In the genomic region with DNA sequence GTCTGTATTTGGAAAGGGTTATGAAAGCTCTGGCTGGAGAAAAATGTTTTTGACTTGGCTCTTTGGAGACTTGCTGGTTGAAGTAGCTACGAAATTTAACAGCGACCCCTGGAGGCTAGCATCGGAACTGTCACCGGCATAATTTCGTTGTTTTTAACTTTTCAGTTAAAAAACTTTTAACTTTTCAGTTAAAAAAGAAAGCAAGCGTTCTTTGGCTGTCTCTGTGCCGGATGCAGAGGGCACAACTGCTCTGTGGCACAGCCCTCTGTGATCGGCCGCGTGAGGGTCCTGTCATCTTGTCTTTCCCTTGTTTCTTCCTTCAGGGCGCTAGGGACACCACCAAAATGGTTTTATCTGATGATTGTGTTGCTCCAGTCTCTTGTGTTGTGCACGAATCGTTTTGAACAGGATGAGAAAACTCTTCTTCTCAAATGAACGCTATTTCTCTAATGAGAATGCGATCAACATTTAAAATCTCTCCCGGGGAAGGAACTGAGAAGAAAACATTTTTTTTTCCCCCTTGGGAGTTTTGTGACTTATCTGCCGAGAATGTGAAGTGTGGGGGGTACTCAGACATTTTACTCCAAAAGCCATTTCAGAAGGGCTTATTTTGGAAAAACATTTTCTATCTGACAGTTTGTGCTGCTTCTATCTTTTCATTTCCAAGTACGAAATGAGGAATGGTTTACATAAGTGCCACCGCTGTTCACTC, we compare ENCODE assay signal across 9 cellular contexts. TPM values are rescaled to one million over a fixed set of nuclear protein-coding genes. Genes with fewer than 3 reads are reported as not detected.
DNase-seq lines count a peak whose midpoint lies in the region; ATAC-seq and TF ChIP-seq lines count a peak whose summit lies in the region.
"Had no signal": no experiment of that assay in that cellular context is flagged by ENCODE, and none has a peak within 500 bp of the region (broad histone marks: within the 10 kb centered on the region; RNA-seq: fewer than 3 reads in every experiment).

No MANE protein-coding gene starts in this region.

- H3K27me3 ChIP-seq in naive thymus-derived CD4-positive, alpha-beta T cell (ENCODE audit: control insufficient read depth in 2 of 2, insufficient read depth in 2 of 2, low read length in 2 of 2) = no peaks in the 10 kb centered on the region
- no peaks in the 10 kb centered on the region for H3K27me3 ChIP-seq in thoracic aorta (replicated peaks; ENCODE audit: insufficient read depth)

- no peak overlapping the region for H3K4me3 Mint-ChIP-seq in endothelial cell (ENCODE audit: unreplicated experiment)
- peak overlapping the region in 8 of 10 donors; percentile 3 to 63 (median 36) for H3K4me3 Mint-ChIP-seq in naive thymus-derived CD4-positive, alpha-beta T cell
- H3K4me3 Mint-ChIP-seq: memory B cell had no signal

- intact Hi-C loops in naive thymus-derived CD4-positive, alpha-beta T cell (cut with micrococcal nuclease) = loop anchor here (1.0 to 10.0 kb wide), 3 partner anchors 96 to 337 kb away; no protein-coding TSS in a partner anchor

- H3K9me3 ChIP-seq in naive thymus-derived CD4-positive, alpha-beta T cell (ENCODE audit: control insufficient read depth in 2 of 3, low read length in 3 of 3) = no peaks in the 10 kb centered on the region
- no peaks in the 10 kb centered on the region for H3K9me3 ChIP-seq in thoracic aorta

- peak; percentile 34 for DNase-seq in NCI-H2171 treated with DMSO at 0.1 percent for 48 hours (lab: John Stamatoyannopoulos, UW)
- DNase-seq in NCI-H2171 (lab: John Stamatoyannopoulos, UW) = no peak
- peak; percentile 65 for DNase-seq in NAMALWA (ENCODE audit: low spot score)
- DNase-seq in activated CD4-positive, alpha-beta T cell treated with anti-CD3 and anti-CD28 coated beads, Interleukin-2, amount 50 U/mL, for 1 hour = peak; percentile 30
- peak; percentile 48 for DNase-seq in endothelial cell (ENCODE audit: low spot score)
- peak in 7 of 9 donors; percentile 11 to 50 (median 34) for DNase-seq in naive thymus-derived CD4-positive, alpha-beta T cell
- DNase-seq in thoracic aorta (ENCODE audit: low spot score) = no peak

- no peak overlapping the region for H3K27ac Mint-ChIP-seq in endothelial cell (ENCODE audit: unreplicated experiment)
- no peak overlapping the region for H3K27ac Mint-ChIP-seq in naive thymus-derived CD4-positive, alpha-beta T cell
- H3K27ac Mint-ChIP-seq: memory B cell had no signal

- CTCF ChIA-PET in naive thymus-derived CD4-positive, alpha-beta T cell (lab: Charles Lee) = interaction anchor here (0.6 to 1.3 kb wide), 3 partner anchors 63 to 97 kb away, joined by 3 to 5 read pairs (median 3); no protein-coding TSS in a partner anchor

- no peaks in the 10 kb centered on the region for H3K4me1 Mint-ChIP-seq in endothelial cell (ENCODE audit: unreplicated experiment)
- H3K4me1 Mint-ChIP-seq in naive thymus-derived CD4-positive, alpha-beta T cell = peaks cover 0 to 10% (median 6%) of the 10 kb centered on the region in 7 donors
- H3K4me1 Mint-ChIP-seq: memory B cell had no signal

- H3K36me3 ChIP-seq in naive thymus-derived CD4-positive, alpha-beta T cell (ENCODE audit: control insufficient read depth in 2 of 3, insufficient read depth in 3 of 3, low read length in 3 of 3) = no peaks in the 10 kb centered on the region
- H3K36me3 ChIP-seq in thoracic aorta = no peaks in the 10 kb centered on the region

- TF ChIP-seq CTCF in endothelial cell (IDR thresholded peaks at IDR 0.05; ENCODE audit: unreplicated experiment) (peak; percentile 100), thoracic aorta (IDR thresholded peaks at IDR 0.05) (peak; percentile 96)

- no peaks in the 10 kb centered on the region for H3K27me3 Mint-ChIP-seq in endothelial cell (ENCODE audit: unreplicated experiment)
- peaks cover 25 to 39% (median 29%) of the 10 kb centered on the region in 5 donors for H3K27me3 Mint-ChIP-seq in naive thymus-derived CD4-positive, alpha-beta T cell

- ATAC-seq in naive thymus-derived CD4-positive, alpha-beta T cell = peak; percentile 27
- ATAC-seq in thoracic aorta (ENCODE audit: insufficient number of reproducible peaks, low FRiP score, low read depth) (no peak), HG02970 (IDR thresholded peaks at IDR 0.05; ENCODE audit: low FRiP score, unreplicated experiment) (no peak)

- peak overlapping the region; percentile 21 for H3K4me3 ChIP-seq in naive thymus-derived CD4-positive, alpha-beta T cell (ENCODE audit: low read length)
- H3K4me3 ChIP-seq in thoracic aorta = peak overlapping the region; percentile 65

- H3K4me1 ChIP-seq in naive thymus-derived CD4-positive, alpha-beta T cell (ENCODE audit: control insufficient read depth in 2 of 2, insufficient read depth in 2 of 2, low read length in 2 of 2) = peaks cover 0 to 3% of the 10 kb centered on the region in 2 donors
- H3K4me1 ChIP-seq in thoracic aorta (ENCODE audit: control insufficient read depth in 1 of 2, low read depth in 2 of 2) = peaks cover 0 to 3% of the 10 kb centered on the region in 2 donors

- no peak overlapping the region for H3K27ac ChIP-seq in naive thymus-derived CD4-positive, alpha-beta T cell (ENCODE audit: low read depth, low read length)
- H3K27ac ChIP-seq in thoracic aorta = peak overlapping the region; percentile 24 to 44

- no peaks in the 10 kb centered on the region for H3K36me3 Mint-ChIP-seq in endothelial cell (ENCODE audit: low read depth, unreplicated experiment)
- H3K36me3 Mint-ChIP-seq in naive thymus-derived CD4-positive, alpha-beta T cell = no peaks in the 10 kb centered on the region
- H3K36me3 Mint-ChIP-seq: memory B cell had no signal

- POLR2A ChIA-PET in naive thymus-derived CD4-positive, alpha-beta T cell (lab: Charles Lee) = no interaction called here

- no peaks in the 10 kb centered on the region for H3K9me3 Mint-ChIP-seq in endothelial cell (ENCODE audit: unreplicated experiment)
- no peaks in the 10 kb centered on the region for H3K9me3 Mint-ChIP-seq in naive thymus-derived CD4-positive, alpha-beta T cell
- H3K9me3 Mint-ChIP-seq: memory B cell had no signal

RNA-seq across cellular contexts. Expression of a gene that starts 57.1 kb away (rescaled TPM):
- total RNA-seq in endothelial cell (ENCODE audit: unreplicated experiment) (18.5 TPM), thoracic aorta (10 to 100 TPM in 1 of 2 donors, 1 to 10 TPM in 1; 1.3 to 15.3 TPM)
- total RNA-seq in naive thymus-derived CD4-positive, alpha-beta T cell = under 1 TPM in 2 of 5 experiments, not detected in 3; 0.34 TPM
- polyA plus RNA-seq in naive thymus-derived CD4-positive, alpha-beta T cell = not detected

Comparison
In these comparisons a context has a peak if more than half of its experiments do, and no peak if none do; other contexts are left out.
1. DNase-seq: peak in NCI-H2171 treated with DMSO at 0.1 percent for 48 hours (single experiment), NAMALWA (single experiment), activated CD4-positive, alpha-beta T cell treated with anti-CD3 and anti-CD28 coated beads, Interleukin-2, amount 50 U/mL, for 1 hour (single experiment), endothelial cell (single experiment) and naive thymus-derived CD4-positive, alpha-beta T cell (7 of 9); none in NCI-H2171 (single experiment) and thoracic aorta (single experiment).